In genomic region chr3:39149498-39150169, GRCh38 we compare ENCODE assay signal across 9 cellular contexts. TPM values are rescaled to one million over a fixed set of nuclear protein-coding genes. Genes with fewer than 3 reads are reported as not detected.
DNase-seq lines count a peak whose midpoint lies in the region; ATAC-seq lines count a peak whose summit lies in the region.
"Had no signal": no experiment of that assay in that cellular context is flagged by ENCODE, and none has a peak within 500 bp of the region (broad histone marks: within the 10 kb centered on the region; RNA-seq: fewer than 3 reads in every experiment).

No MANE protein-coding gene starts in this region.

- CTCF ChIA-PET in activated CD4-positive, alpha-beta memory T cell treated with anti-CD3 and anti-CD28 coated beads for 36 hours (lab: Charles Lee): interaction anchor here (0.6 to 1.2 kb wide), 4 partner anchors 17 to 142 kb away, joined by 3 to 4 read pairs (median 3); no protein-coding TSS in a partner anchor

- peak overlapping the region; percentile 97 for H3K27ac Mint-ChIP-seq in T-helper 1 cell treated with Interleukin-12 subunit alpha and Interleukin-12 subunit beta and Interleukin-4 antibody, amounts not matched to agents 30 μg/mL and 1 μg/mL, for 36 hours
- peak overlapping the region; percentile 97 for H3K27ac Mint-ChIP-seq in activated CD4-positive, alpha-beta memory T cell treated with anti-CD3 and anti-CD28 coated beads for 36 hours
- H3K27ac Mint-ChIP-seq in stimulated activated memory B cell treated with anti-CD40 and anti-IgM and Interleukin-4, amounts not matched to agents 10 μg/mL and 1 μg/mL and 100 μg/mL, for 72 hours: peak overlapping the region; percentile 87

- peak overlapping the region; percentile 96 for H3K4me3 Mint-ChIP-seq in T-helper 1 cell treated with Interleukin-12 subunit alpha and Interleukin-12 subunit beta and Interleukin-4 antibody, amounts not matched to agents 30 μg/mL and 1 μg/mL, for 36 hours
- H3K4me3 Mint-ChIP-seq in activated CD4-positive, alpha-beta memory T cell treated with anti-CD3 and anti-CD28 coated beads for 36 hours: peak overlapping the region; percentile 92
- peak overlapping the region; percentile 36 for H3K4me3 Mint-ChIP-seq in stimulated activated memory B cell treated with anti-CD40 and anti-IgM and Interleukin-4, amounts not matched to agents 10 μg/mL and 1 μg/mL and 100 μg/mL, for 72 hours

- POLR2A ChIA-PET in activated CD4-positive, alpha-beta memory T cell treated with anti-CD3 and anti-CD28 coated beads for 36 hours (lab: Charles Lee): interaction anchor here (1.2 to 2.1 kb wide), 3 partner anchors 34 to 108 kb away, joined by 3 to 7 read pairs (median 3); partner anchors contain the start of genes GORASP1 and TTC21A

- no peaks in the 10 kb centered on the region for H3K27me3 Mint-ChIP-seq in T-helper 1 cell treated with Interleukin-12 subunit alpha and Interleukin-12 subunit beta and Interleukin-4 antibody, amounts not matched to agents 30 μg/mL and 1 μg/mL, for 36 hours (ENCODE audit: low read depth)
- no peaks in the 10 kb centered on the region for H3K27me3 Mint-ChIP-seq in activated CD4-positive, alpha-beta memory T cell treated with anti-CD3 and anti-CD28 coated beads for 36 hours
- no peaks in the 10 kb centered on the region for H3K27me3 Mint-ChIP-seq in stimulated activated memory B cell treated with anti-CD40 and anti-IgM and Interleukin-4, amounts not matched to agents 10 μg/mL and 1 μg/mL and 100 μg/mL, for 72 hours

- DNase-seq in T-helper 1 cell (no peak), islet precursor cell (peak; percentile 62), NCI-H526 (lab: John Stamatoyannopoulos, UW) (no peak)
- no peak for DNase-seq in activated CD4-positive, alpha-beta memory T cell treated with anti-CD3 and anti-CD28 coated beads for 36 hours

- H3K4me1 Mint-ChIP-seq in T-helper 1 cell treated with Interleukin-12 subunit alpha and Interleukin-12 subunit beta and Interleukin-4 antibody, amounts not matched to agents 30 μg/mL and 1 μg/mL, for 36 hours (ENCODE audit: low read depth): peaks cover 69% of the 10 kb centered on the region
- peaks cover 64% of the 10 kb centered on the region for H3K4me1 Mint-ChIP-seq in activated CD4-positive, alpha-beta memory T cell treated with anti-CD3 and anti-CD28 coated beads for 36 hours (ENCODE audit: low read depth)
- H3K4me1 Mint-ChIP-seq in stimulated activated memory B cell treated with anti-CD40 and anti-IgM and Interleukin-4, amounts not matched to agents 10 μg/mL and 1 μg/mL and 100 μg/mL, for 72 hours: peaks cover 77% of the 10 kb centered on the region

- intact Hi-C loops in activated CD4-positive, alpha-beta memory T cell treated with anti-CD3 and anti-CD28 coated beads for 36 hours (cut with micrococcal nuclease): loop anchor here (2.0 kb wide), 1 partner anchor 99 kb away; the partner anchor contains the start of gene SCN11A

- no peaks in the 10 kb centered on the region for H3K9me3 Mint-ChIP-seq in T-helper 1 cell treated with Interleukin-12 subunit alpha and Interleukin-12 subunit beta and Interleukin-4 antibody, amounts not matched to agents 30 μg/mL and 1 μg/mL, for 36 hours
- no peaks in the 10 kb centered on the region for H3K9me3 Mint-ChIP-seq in activated CD4-positive, alpha-beta memory T cell treated with anti-CD3 and anti-CD28 coated beads for 36 hours
- no peaks in the 10 kb centered on the region for H3K9me3 Mint-ChIP-seq in stimulated activated memory B cell treated with anti-CD40 and anti-IgM and Interleukin-4, amounts not matched to agents 10 μg/mL and 1 μg/mL and 100 μg/mL, for 72 hours

- ATAC-seq in stimulated activated memory B cell treated with anti-CD40 and anti-IgM and Interleukin-4, amounts not matched to agents 10 μg/mL and 1 μg/mL and 100 μg/mL, for 72 hours: no peak
- ATAC-seq in HG03378 (IDR thresholded peaks at IDR 0.05; ENCODE audit: unreplicated experiment) (no peak), GM18502 (IDR thresholded peaks at IDR 0.05; ENCODE audit: poor library complexity, unreplicated experiment) (no peak)

- peaks cover 32% of the 10 kb centered on the region for H3K36me3 Mint-ChIP-seq in T-helper 1 cell treated with Interleukin-12 subunit alpha and Interleukin-12 subunit beta and Interleukin-4 antibody, amounts not matched to agents 30 μg/mL and 1 μg/mL, for 36 hours (ENCODE audit: low read depth)
- H3K36me3 Mint-ChIP-seq in activated CD4-positive, alpha-beta memory T cell treated with anti-CD3 and anti-CD28 coated beads for 36 hours: peaks cover 75% of the 10 kb centered on the region
- H3K36me3 Mint-ChIP-seq in stimulated activated memory B cell treated with anti-CD40 and anti-IgM and Interleukin-4, amounts not matched to agents 10 μg/mL and 1 μg/mL and 100 μg/mL, for 72 hours: peaks cover 29% of the 10 kb centered on the region

RNA-seq across cellular contexts. Expression of gene CSRNP1, which starts 3.8 kb away (rescaled TPM):
- 10 to 100 TPM; 63.0 to 66.2 TPM for total RNA-seq in activated CD4-positive, alpha-beta memory T cell treated with anti-CD3 and anti-CD28 coated beads for 36 hours

RNA-seq across cellular contexts. Expression of gene TTC21A, which starts 42.2 kb away (rescaled TPM):
- total RNA-seq in activated CD4-positive, alpha-beta memory T cell treated with anti-CD3 and anti-CD28 coated beads for 36 hours: 1 to 10 TPM; 1.7 to 1.8 TPM

RNA-seq across cellular contexts. Expression of gene GORASP1, which starts 42.2 kb away (rescaled TPM):
- 10 to 100 TPM; 32.7 to 34.1 TPM for total RNA-seq in activated CD4-positive, alpha-beta memory T cell treated with anti-CD3 and anti-CD28 coated beads for 36 hours

RNA-seq across cellular contexts. Expression of gene XIRP1, which starts 42.8 kb away (rescaled TPM):
- 1 to 10 TPM; 1.3 to 1.6 TPM for total RNA-seq in activated CD4-positive, alpha-beta memory T cell treated with anti-CD3 and anti-CD28 coated beads for 36 hours
- total RNA-seq: A172 had no signal

Comparison
In these comparisons a context has a peak if more than half of its experiments do, and no peak if none do; other contexts are left out.
1. H3K4me3 Mint-ChIP-seq: peak in every context shown above with its lines; median percentile 96 in T-helper 1 cell treated with Interleukin-12 subunit alpha and Interleukin-12 subunit beta and Interleukin-4 antibody, amounts not matched to agents 30 μg/mL and 1 μg/mL, for 36 hours; 92 in activated CD4-positive, alpha-beta memory T cell treated with anti-CD3 and anti-CD28 coated beads for 36 hours; 36 in stimulated activated memory B cell treated with anti-CD40 and anti-IgM and Interleukin-4, amounts not matched to agents 10 μg/mL and 1 μg/mL and 100 μg/mL, for 72 hours.